In genomic region chr7:13641699-13642098, GRCh38 we compare ENCODE assay signal across 13 cellular contexts.
DNase-seq lines count a peak whose midpoint lies in the region; ATAC-seq lines count a peak whose summit lies in the region.
"Had no signal": no experiment of that assay in that cellular context is flagged by ENCODE, and none has a peak within 500 bp of the region (broad histone marks: within the 10 kb centered on the region; RNA-seq: fewer than 3 reads in every experiment).

No MANE protein-coding gene starts in this region.

- no peaks in the 10 kb centered on the region for H3K9me3 ChIP-seq in adipocyte (ENCODE audit: control insufficient read depth, low read length)
- H3K9me3 ChIP-seq: neutrophil had no signal

- H3K27me3 ChIP-seq in adipocyte (replicated peaks; ENCODE audit: control insufficient read depth, insufficient read depth, low read length), result no peaks in the 10 kb centered on the region
- H3K27me3 ChIP-seq: foreskin keratinocyte, neutrophil had no signal

- ATAC-seq in HG03354 (IDR thresholded peaks at IDR 0.05; ENCODE audit: poor library complexity, severe bottlenecking, unreplicated experiment), result no peak
- ATAC-seq in GM18867 (IDR thresholded peaks at IDR 0.05; ENCODE audit: unreplicated experiment), result no peak
- ATAC-seq in HG03108 (IDR thresholded peaks at IDR 0.05; ENCODE audit: unreplicated experiment), result no peak
- ATAC-seq: foreskin keratinocyte had no signal

- H3K4me1 ChIP-seq in adipocyte (ENCODE audit: control insufficient read depth, insufficient read depth, low read length), result no peaks in the 10 kb centered on the region
- H3K4me1 ChIP-seq: foreskin keratinocyte had no signal

- no peaks in the 10 kb centered on the region for H3K36me3 ChIP-seq in adipocyte (ENCODE audit: control insufficient read depth, insufficient read depth, low read length, severe bottlenecking)
- H3K36me3 ChIP-seq: neutrophil had no signal

- H3K9ac ChIP-seq in adipocyte (ENCODE audit: low read length), result no peak overlapping the region

- peak; percentile 21 for DNase-seq in AG08395 (ENCODE audit: low spot score)
- DNase-seq in LHCN-M2 (ENCODE audit: low read depth), result peak; percentile 86
- DNase-seq in adipocyte (ENCODE audit: low read depth), result peak; percentile 62
- peak; percentile 42 for DNase-seq in iris pigment epithelial cell (ENCODE audit: low read depth)
- DNase-seq in COLO829 (ENCODE audit: low spot score), result no peak
- DNase-seq: central memory CD4-positive, alpha-beta T cell; foreskin keratinocyte; NCI-H1930; stimulated activated CD4-positive, alpha-beta T cell treated with anti-CD3 and anti-CD28 coated beads, Interleukin-4, amount 100 ng/mL, for 1 hour had no signal

- no peak overlapping the region for H3K4me3 ChIP-seq in adipocyte (ENCODE audit: low read length)
